Comparison of ENCODE assay signal across 12 cellular contexts in the genomic region with DNA sequence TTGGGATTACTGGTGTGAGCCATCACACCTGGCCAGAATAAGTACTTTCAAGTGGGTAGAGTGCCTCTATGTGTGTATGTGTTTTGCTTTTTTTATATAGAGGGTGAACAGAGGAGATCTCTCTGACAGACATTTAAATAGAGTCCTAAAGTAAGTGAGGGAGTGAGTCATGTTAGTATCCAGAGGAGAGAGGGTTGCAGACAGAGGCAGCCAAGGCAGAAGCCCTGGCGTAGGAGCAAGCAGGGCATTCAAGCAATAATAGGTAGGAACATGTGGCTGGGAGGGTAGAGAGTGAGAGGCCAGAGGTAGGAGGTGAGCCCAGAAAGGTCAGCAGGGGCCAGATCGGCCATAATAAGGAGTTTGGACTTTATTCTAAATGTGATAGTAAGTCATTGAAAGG. TPM values are rescaled to one million over a fixed set of nuclear protein-coding genes. Genes with fewer than 3 reads are reported as not detected.
A peak's percentile ranks its signal among the peaks of the same experiment; 100 is the strongest.
DNase-seq lines count a peak whose midpoint lies in the region; ATAC-seq and TF ChIP-seq lines count a peak whose summit lies in the region.
"Had no signal": no experiment of that assay in that cellular context is flagged by ENCODE, and none has a peak within 500 bp of the region (broad histone marks: within the 10 kb centered on the region; RNA-seq: fewer than 3 reads in every experiment).

No MANE protein-coding gene starts in this region.

- no peaks in the 10 kb centered on the region for H3K9me3 Mint-ChIP-seq in T-cell

- DNase-seq in ELR (ENCODE audit: low read depth) (peak; percentile 80), T-cell (no peak), foreskin keratinocyte (peak in 1 of 2 donors; percentile 60), renal cortical epithelial cell (ENCODE audit: low read depth) (peak; percentile 68), T1000 (lab: John Stamatoyannopoulos, UW) (no peak), mesenteric fat pad (ENCODE audit: low spot score) (no peak), GM10248 (ENCODE audit: extremely low spot score) (no peak)
- DNase-seq: activated naive CD4-positive, alpha-beta T cell; NCI-H1930; retina had no signal

- POLR2A ChIA-PET in T-cell (lab: Charles Lee) (interaction anchor here in 1 of 2 donors (0.6 kb wide), 2 partner anchors 109 to 1039 kb away, joined by 3 to 5 read pairs; no protein-coding TSS in a partner anchor), GM10248 (lab: Yijun Ruan, JAX) (no interaction called here)

- TF ChIP-seq CTCF in foreskin keratinocyte (conservative IDR thresholded peaks at IDR 0.05) (no peak), GM10248 (IDR thresholded peaks at IDR 0.05; ENCODE audit: control extremely low read depth, extremely low read depth, low read depth, missing control alignments) (no peak)

- no peaks in the 10 kb centered on the region for H3K27me3 ChIP-seq in foreskin keratinocyte

- peak overlapping the region; percentile 23 for H3K27ac ChIP-seq in foreskin keratinocyte

- H3K4me1 Mint-ChIP-seq in T-cell = peaks cover 33 to 36% (median 36%) of the 10 kb centered on the region in 3 donors

- peaks cover 15% of the 10 kb centered on the region for H3K4me1 ChIP-seq in foreskin keratinocyte

- ATAC-seq in T-cell (replicated peaks in 1 of 4) (no peak), foreskin keratinocyte (peak; percentile 71), GM18873 (IDR thresholded peaks at IDR 0.05; ENCODE audit: low FRiP score, unreplicated experiment) (no peak)
- ATAC-seq: Panc1 had no signal

- no peaks in the 10 kb centered on the region for H3K27me3 Mint-ChIP-seq in T-cell

- H3K27ac Mint-ChIP-seq in T-cell = peak overlapping the region; percentile 5 to 49

- H3K36me3 Mint-ChIP-seq in T-cell = peaks cover 28% of the 10 kb centered on the region

- CTCF ChIA-PET in T-cell (lab: Charles Lee) = no interaction called here
- CTCF ChIA-PET in GM10248 (lab: Yijun Ruan, JAX) = no interaction called here

- no peak overlapping the region for H3K4me3 Mint-ChIP-seq in T-cell

RNA-seq across cellular contexts. Expression of a gene that starts 48.9 kb away (rescaled TPM):
- total RNA-seq in T-cell (100 to 1,000 TPM in 2 of 5 donors, 10 to 100 TPM in 3; 67.8 to 174 (median 68.9) TPM), foreskin keratinocyte (27.9 and 28.1 TPM in 2 replicates), renal cortical epithelial cell (20.0 and 58.4 TPM in 2 replicates), mesenteric fat pad (59.8 TPM)
- 17.7 and 18.5 TPM in 2 replicates for polyA plus RNA-seq in foreskin keratinocyte

Comparison
In these comparisons a context has a peak if more than half of its experiments do, and no peak if none do; other contexts are left out.
1. DNase-seq: peak in ELR (single experiment) and renal cortical epithelial cell (single experiment); none in T-cell (0 of 34), T1000 (single experiment), mesenteric fat pad (single experiment) and GM10248 (single experiment).